ENCODE assay signal across 10 cellular contexts in the genomic region with DNA sequence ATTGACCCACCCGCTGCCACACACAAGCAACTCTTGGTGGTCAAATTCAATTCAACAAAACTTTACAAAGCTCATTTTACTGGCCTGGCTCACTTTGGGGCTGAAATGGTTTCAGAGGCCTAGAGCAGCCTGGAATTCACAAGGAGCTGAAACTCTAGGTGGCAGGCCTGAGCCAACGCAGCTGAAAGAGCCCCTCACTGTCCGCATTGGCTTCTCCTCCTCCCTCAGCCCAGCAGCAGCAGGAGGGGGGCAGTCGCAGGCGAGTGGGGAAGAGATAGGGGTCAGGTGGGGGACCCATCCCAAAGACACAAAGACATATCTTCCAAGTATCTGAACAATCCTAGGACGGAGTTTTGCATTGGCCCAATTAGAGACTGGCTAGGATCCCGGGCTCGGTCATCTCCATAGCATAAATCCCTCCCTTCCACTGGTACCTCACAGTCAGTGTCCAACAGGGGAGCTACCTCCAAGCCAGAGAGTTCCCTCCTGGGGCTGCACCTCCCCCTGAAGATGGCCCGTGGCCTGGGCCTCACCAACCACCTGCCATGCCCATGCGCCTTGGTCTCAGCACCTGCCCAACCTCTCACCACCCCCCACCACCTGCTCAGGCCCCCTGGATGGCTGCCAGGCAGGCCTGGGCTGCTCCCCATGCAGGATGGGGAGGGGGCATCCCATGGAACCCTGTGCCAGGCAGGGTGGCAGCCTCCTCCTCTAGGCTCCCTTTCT.
DNase-seq lines count a peak whose midpoint lies in the region; ATAC-seq and TF ChIP-seq lines count a peak whose summit lies in the region.
"Had no signal": no experiment of that assay in that cellular context is flagged by ENCODE, and none has a peak within 500 bp of the region (broad histone marks: within the 10 kb centered on the region; RNA-seq: fewer than 3 reads in every experiment).

No MANE protein-coding gene starts in this region.

- H3K4me1 ChIP-seq in breast epithelium (peaks cover 7 to 8% of the 10 kb centered on the region in 2 donors), gastroesophageal sphincter (peaks cover 0 to 38% (median 15%) of the 10 kb centered on the region in 3 donors)

- H3K4me3 Mint-ChIP-seq in MCF 10A (ENCODE audit: unreplicated experiment) (no peak overlapping the region), type B pancreatic cell (no peak overlapping the region)
- H3K4me3 Mint-ChIP-seq: CD4-positive, CD25-positive, alpha-beta regulatory T cell had no signal

- TF ChIP-seq CTCF in breast epithelium (IDR thresholded peaks at IDR 0.05) (no peak), MCF 10A (IDR thresholded peaks at IDR 0.05; ENCODE audit: unreplicated experiment) (no peak), gastroesophageal sphincter (IDR thresholded peaks at IDR 0.05) (peak in 1 of 4 experiments; percentile 52), type B pancreatic cell (conservative IDR thresholded peaks at IDR 0.05) (peak; percentile 51)

- no TSS peak for BruUV-seq in MCF 10A (replicated peaks; lab: Mats Ljungman, UMichigan)

- H3K9me3 ChIP-seq in breast epithelium (no peaks in the 10 kb centered on the region), gastroesophageal sphincter (no peaks in the 10 kb centered on the region)

- peak in 1 of 2 donors; percentile 15 for DNase-seq in breast epithelium (ENCODE audit: low spot score in 2 of 2)
- no peak for DNase-seq in MCF 10A (ENCODE audit: unreplicated experiment)
- peak; percentile 80 for DNase-seq in SHP77 treated with DMSO at 0.1 percent for 48 hours (lab: John Stamatoyannopoulos, UW)
- DNase-seq in type B pancreatic cell (ENCODE audit: extremely low spot score, unreplicated experiment), result peak; percentile 60
- no peak for DNase-seq in GM19238 (ENCODE audit: insufficient read length, low spot score)
- DNase-seq in stimulated activated CD4-positive, alpha-beta T cell treated with anti-CD3 and anti-CD28 coated beads, Interleukin-2, amount 100 ng/mL, for 48 hours, result no peak
- DNase-seq: CD4-positive, CD25-positive, alpha-beta regulatory T cell had no signal

- WGBS in gastroesophageal sphincter (ENCODE audit: low coverage in 1 of 2), 2 donors, result 83 to 95% methylated on average over 1 to 3 of the region's 10 CpGs

- H3K4me3 ChIP-seq in breast epithelium, result no peak overlapping the region
- no peak overlapping the region for H3K4me3 ChIP-seq in gastroesophageal sphincter

- H3K27me3 ChIP-seq in breast epithelium (no peaks in the 10 kb centered on the region), gastroesophageal sphincter (no peaks in the 10 kb centered on the region)

- peak overlapping the region; percentile 71 to 80 for H3K27ac ChIP-seq in breast epithelium
- H3K27ac ChIP-seq in gastroesophageal sphincter, result peak overlapping the region in 3 of 4 donors; percentile 46 to 78 (median 66)

- POLR2A ChIA-PET in MCF 10A (lab: Yijun Ruan, JAX), result no interaction called here

- H3K36me3 Mint-ChIP-seq in MCF 10A (ENCODE audit: insufficient read depth, unreplicated experiment) (no peaks in the 10 kb centered on the region), type B pancreatic cell (no peaks in the 10 kb centered on the region)
- H3K36me3 Mint-ChIP-seq: CD4-positive, CD25-positive, alpha-beta regulatory T cell had no signal

- ATAC-seq in gastroesophageal sphincter (no peak), HG02588 (IDR thresholded peaks at IDR 0.05; ENCODE audit: unreplicated experiment) (no peak)
- ATAC-seq: Panc1 had no signal

- H3K4me1 Mint-ChIP-seq in MCF 10A (ENCODE audit: insufficient read depth, unreplicated experiment), result peaks cover 12% of the 10 kb centered on the region
- H3K4me1 Mint-ChIP-seq in type B pancreatic cell (ENCODE audit: unreplicated experiment), result peaks cover 20% of the 10 kb centered on the region

- TF ChIP-seq POLR2A in breast epithelium (IDR thresholded peaks at IDR 0.05) (no peak), gastroesophageal sphincter (IDR thresholded peaks at IDR 0.05) (no peak)

- CTCF ChIA-PET in MCF 10A (lab: Yijun Ruan, JAX), result interaction anchor here (0.6 to 1.3 kb wide), 4 partner anchors 13 to 116 kb away, joined by 3 to 5 read pairs (median 3); no protein-coding TSS in a partner anchor

- intact Hi-C loops in breast epithelium (cut with DNase I; ENCODE audit: low total_unique reads), result no loop called here
- intact Hi-C loops in MCF 10A (cut with micrococcal nuclease), result no loop called here

- H3K27me3 Mint-ChIP-seq in MCF 10A (ENCODE audit: insufficient read depth, unreplicated experiment), result no peaks in the 10 kb centered on the region
- H3K27me3 Mint-ChIP-seq in type B pancreatic cell, result peaks cover 2% of the 10 kb centered on the region

- H3K9me3 Mint-ChIP-seq in MCF 10A (ENCODE audit: unreplicated experiment) (no peaks in the 10 kb centered on the region), type B pancreatic cell (no peaks in the 10 kb centered on the region)

- no peaks in the 10 kb centered on the region for H3K36me3 ChIP-seq in breast epithelium
- H3K36me3 ChIP-seq in gastroesophageal sphincter, result no peaks in the 10 kb centered on the region

- TF ChIP-seq EP300 in gastroesophageal sphincter (IDR thresholded peaks at IDR 0.05), result no peak

- no peak overlapping the region for H3K27ac Mint-ChIP-seq in MCF 10A (ENCODE audit: low read depth, unreplicated experiment)
- no peak overlapping the region for H3K27ac Mint-ChIP-seq in type B pancreatic cell
- H3K27ac Mint-ChIP-seq: CD4-positive, CD25-positive, alpha-beta regulatory T cell had no signal

Comparison
In these comparisons a context has a peak if more than half of its experiments do, and no peak if none do; other contexts are left out.
1. DNase-seq: peak in SHP77 treated with DMSO at 0.1 percent for 48 hours (single experiment) and type B pancreatic cell (single experiment); none in MCF 10A (single experiment), GM19238 (single experiment) and stimulated activated CD4-positive, alpha-beta T cell treated with anti-CD3 and anti-CD28 coated beads, Interleukin-2, amount 100 ng/mL, for 48 hours (0 of 2).